In genomic region chr22:31295831-31296230, GRCh38 we compare ENCODE assay signal across 9 cellular contexts. TPM values are rescaled to one million over a fixed set of nuclear protein-coding genes. Genes with fewer than 3 reads are reported as not detected.
DNase-seq lines count a peak whose midpoint lies in the region; ATAC-seq and TF ChIP-seq lines count a peak whose summit lies in the region.
"Had no signal": no experiment of that assay in that cellular context is flagged by ENCODE, and none has a peak within 500 bp of the region (broad histone marks: within the 10 kb centered on the region; RNA-seq: fewer than 3 reads in every experiment).

No MANE protein-coding gene starts in this region.

- H3K27ac ChIP-seq in BLaER1 treated with 17β-estradiol and CSF1 and Interleukin-3, amounts not matched to agents 10 nM and 100 nM, result peak overlapping the region; percentile 6 to 75 (median 42); a peak in 17 of 22 replicates
- peak overlapping the region; percentile 69 to 82 for H3K27ac ChIP-seq in coronary artery
- H3K27ac ChIP-seq in psoas muscle, result peak overlapping the region; percentile 62

- peak overlapping the region in 7 of 11 experiments; percentile 1 to 62 (median 38); a peak in 6 of 22 replicates for H3K9ac ChIP-seq in BLaER1 treated with 17β-estradiol and CSF1 and Interleukin-3, amounts not matched to agents 10 nM and 100 nM

- no peaks in the 10 kb centered on the region; a peak in 2 of 22 replicates for H3K27me3 ChIP-seq in BLaER1 treated with 17β-estradiol and CSF1 and Interleukin-3, amounts not matched to agents 10 nM and 100 nM
- no peaks in the 10 kb centered on the region for H3K27me3 ChIP-seq in psoas muscle (ENCODE audit: insufficient read depth in 3 of 3, low read length in 2 of 3)
- no peaks in the 10 kb centered on the region for H3K27me3 ChIP-seq in Caco-2 (replicated peaks; ENCODE audit: control insufficient read depth, insufficient read depth, low read length)

- ATAC-seq in psoas muscle, result no peak
- no peak for ATAC-seq in GM18867 (IDR thresholded peaks at IDR 0.05; ENCODE audit: unreplicated experiment)

- peak overlapping the region in 9 of 11 experiments; percentile 8 to 99 (median 56); a peak in 15 of 22 replicates for H3K4me2 ChIP-seq in BLaER1 treated with 17β-estradiol and CSF1 and Interleukin-3, amounts not matched to agents 10 nM and 100 nM

- no peaks in the 10 kb centered on the region for H3K9me3 ChIP-seq in BLaER1 treated with 17β-estradiol and CSF1 and Interleukin-3, amounts not matched to agents 10 nM and 100 nM (replicated peaks in 1 of 11)
- H3K9me3 ChIP-seq in psoas muscle (no peaks in the 10 kb centered on the region), Caco-2 (no peaks in the 10 kb centered on the region)

- POLR2A ChIA-PET in Caco-2 (lab: Charles Lee), result no interaction called here

- DNase-seq in LHCN-M2 (ENCODE audit: low read depth), result peak; percentile 19
- DNase-seq in coronary artery (ENCODE audit: low spot score), result no peak
- no peak for DNase-seq in psoas muscle
- DNase-seq in Caco-2, result no peak
- no peak for DNase-seq in 8988T
- no peak for DNase-seq in NCI-H524 (lab: John Stamatoyannopoulos, UW)
- DNase-seq: NCI-H2029 treated with DMSO at 0.1 percent for 48 hours had no signal

- no peak overlapping the region for H3K27ac Mint-ChIP-seq in Caco-2 (ENCODE audit: unreplicated experiment)

- no peaks in the 10 kb centered on the region for H3K36me3 ChIP-seq in BLaER1 treated with 17β-estradiol and CSF1 and Interleukin-3, amounts not matched to agents 10 nM and 100 nM
- H3K36me3 ChIP-seq in psoas muscle (ENCODE audit: insufficient read depth in 1 of 2, low read depth in 1 of 2) (no peaks in the 10 kb centered on the region), Caco-2 (ENCODE audit: control insufficient read depth, insufficient read depth, low read length) (no peaks in the 10 kb centered on the region)

- H3K4me1 Mint-ChIP-seq in Caco-2 (ENCODE audit: low read depth, unreplicated experiment), result peaks cover 26% of the 10 kb centered on the region

- H3K4me3 ChIP-seq in BLaER1 treated with 17β-estradiol and CSF1 and Interleukin-3, amounts not matched to agents 10 nM and 100 nM, result no peak overlapping the region
- H3K4me3 ChIP-seq in coronary artery (peak overlapping the region; percentile 33), psoas muscle (peak overlapping the region; percentile 29), Caco-2 (ENCODE audit: low read depth, low read length) (no peak overlapping the region)

- no peak overlapping the region for H3K4me3 Mint-ChIP-seq in Caco-2 (ENCODE audit: unreplicated experiment)

- H4K20me1 ChIP-seq in BLaER1 treated with 17β-estradiol and CSF1 and Interleukin-3, amounts not matched to agents 10 nM and 100 nM, result no peaks in the 10 kb centered on the region

- intact Hi-C loops in psoas muscle (cut with DNase I) (no loop called here), Caco-2 (cut with micrococcal nuclease; ENCODE audit: unreplicated experiment) (no loop called here)

- 19 to 66% (median 59%) methylated on average over 1 of the region's 1 CpG for WGBS in psoas muscle, 3 donors

- TF ChIP-seq CTCF in coronary artery (IDR thresholded peaks at IDR 0.05), result no peak
- TF ChIP-seq CTCF in psoas muscle (IDR thresholded peaks at IDR 0.05), result no peak
- TF ChIP-seq CTCF in Caco-2 (IDR thresholded peaks at IDR 0.05; ENCODE audit: insufficient read depth in 1 of 2, low read depth in 1 of 2, low read length in 1 of 2, severe bottlenecking in 1 of 2, unreplicated experiment in 1 of 2), result no peak

- H3K27me3 Mint-ChIP-seq in Caco-2 (ENCODE audit: insufficient read depth, unreplicated experiment), result no peaks in the 10 kb centered on the region

- no peaks in the 10 kb centered on the region for H3K36me3 Mint-ChIP-seq in Caco-2 (ENCODE audit: insufficient read depth, unreplicated experiment)

- CTCF ChIA-PET in Caco-2 (lab: Charles Lee), result no interaction called here

- H3K4me1 ChIP-seq in BLaER1 treated with 17β-estradiol and CSF1 and Interleukin-3, amounts not matched to agents 10 nM and 100 nM, result peaks cover 31 to 68% (median 60%) of the 10 kb centered on the region in 10 experiments
- H3K4me1 ChIP-seq in psoas muscle, result peaks cover 38% of the 10 kb centered on the region
- peaks cover 12% of the 10 kb centered on the region; the same call in 1 of the 2 replicates for H3K4me1 ChIP-seq in Caco-2

- H3K9me3 Mint-ChIP-seq in Caco-2 (ENCODE audit: unreplicated experiment), result no peaks in the 10 kb centered on the region

- no TSS peak for BruUV-seq in Caco-2 (replicated peaks; lab: Mats Ljungman, UMichigan)

RNA-seq across cellular contexts. Expression of gene PIK3IP1, which starts 3.5 kb away (rescaled TPM):
- total RNA-seq in LHCN-M2 (2014; rRNA removed), result 4.2 and 5.4 TPM in 2 replicates
- polyA plus RNA-seq in LHCN-M2 (2012), result 5.6 TPM
- total RNA-seq in psoas muscle, result 10 to 100 TPM in 1 of 4 donors, 1 to 10 TPM in 3; 3.4 to 11.6 (median 6.3) TPM
- 10 to 100 TPM in 1 of 3 donors, 1 to 10 TPM in 2; 2.0 to 10.8 (median 8.4) TPM for polyA plus RNA-seq in psoas muscle
- total RNA-seq in Caco-2 (2022), result 0.68 and 0.72 TPM in 2 replicates

RNA-seq across cellular contexts. Expression of gene PATZ1, which starts 50.3 kb away (rescaled TPM):
- total RNA-seq in LHCN-M2 (2014; rRNA removed), result 14.7 and 18.3 TPM in 2 replicates
- 12.0 TPM for polyA plus RNA-seq in LHCN-M2 (2012)
- total RNA-seq in psoas muscle, result 10 to 100 TPM in 3 of 4 donors, 1 to 10 TPM in 1; 7.4 to 14.2 (median 11.3) TPM
- 1 to 10 TPM; 5.2 to 9.2 (median 7.3) TPM for polyA plus RNA-seq in psoas muscle
- total RNA-seq in Caco-2 (2022), result 36.6 and 40.9 TPM in 2 replicates

Comparison
In these comparisons a context has a peak if more than half of its experiments do, and no peak if none do; other contexts are left out.
1. H3K4me3 ChIP-seq: peak in coronary artery (single experiment) and psoas muscle (single experiment); none in BLaER1 treated with 17β-estradiol and CSF1 and Interleukin-3, amounts not matched to agents 10 nM and 100 nM (0 of 10) and Caco-2 (single experiment).
2. Peak in every context shown above with its lines, with median percentiles within 50 percentile points of each other: H3K27ac ChIP-seq.